Comparison of ENCODE assay signal across 12 cellular contexts in the genomic region with DNA sequence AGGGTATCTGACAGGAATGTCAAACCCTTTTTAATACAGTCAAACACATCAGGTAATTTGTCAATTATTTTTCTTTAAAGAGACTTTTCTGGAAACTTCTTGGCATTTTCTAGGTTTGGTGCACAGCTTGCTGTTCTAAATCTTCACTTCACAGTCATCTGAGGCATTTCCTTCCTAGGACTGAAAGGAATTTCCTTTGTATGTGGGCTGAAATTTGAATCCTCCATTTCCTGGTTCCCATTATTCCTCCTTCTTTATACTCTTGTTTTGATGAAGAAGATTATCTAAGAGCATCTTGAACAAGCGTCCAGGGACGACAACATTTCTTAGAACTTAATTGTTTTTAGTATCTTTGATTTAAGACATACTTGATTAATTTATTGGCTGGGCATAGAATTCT. TPM values are rescaled to one million over a fixed set of nuclear protein-coding genes. Genes with fewer than 3 reads are reported as not detected.
DNase-seq lines count a peak whose midpoint lies in the region; ATAC-seq and TF ChIP-seq lines count a peak whose summit lies in the region.
"Had no signal": no experiment of that assay in that cellular context is flagged by ENCODE, and none has a peak within 500 bp of the region (broad histone marks: within the 10 kb centered on the region; RNA-seq: fewer than 3 reads in every experiment).

No MANE protein-coding gene starts in this region.

- H4K20me1 ChIP-seq in GM23338 (replicated peaks; ENCODE audit: insufficient read depth), result no peaks in the 10 kb centered on the region
- no peaks in the 10 kb centered on the region for H4K20me1 ChIP-seq in hepatocyte (ENCODE audit: insufficient read depth, poor library complexity, severe bottlenecking)

- WGBS in hepatocyte (ENCODE audit: low lambda C conversion rate, missing lambda C conversion rate), result 80% methylated on average over 2 of the region's 2 CpGs

- H3K36me3 Mint-ChIP-seq in GM23338 (ENCODE audit: low read depth), result peaks cover 35% of the 10 kb centered on the region; the same call in 2 of the 3 replicates
- peaks cover 34% of the 10 kb centered on the region for H3K36me3 Mint-ChIP-seq in WTC11
- H3K36me3 Mint-ChIP-seq: CD4-positive, alpha-beta memory T cell; naive B cell had no signal

- CTCF ChIA-PET in WTC11 (lab: Charles Lee), result no interaction called here

- H3K27ac Mint-ChIP-seq in GM23338, result peak overlapping the region; percentile 86
- peak overlapping the region; percentile 92 for H3K27ac Mint-ChIP-seq in WTC11
- H3K27ac Mint-ChIP-seq: CD4-positive, alpha-beta memory T cell; naive B cell had no signal

- H3K4me1 Mint-ChIP-seq in GM23338 (peaks cover 26% of the 10 kb centered on the region), WTC11 (peaks cover 33% of the 10 kb centered on the region)
- H3K4me1 Mint-ChIP-seq: CD4-positive, alpha-beta memory T cell; naive B cell had no signal

- peaks cover 2% of the 10 kb centered on the region for H3K27me3 Mint-ChIP-seq in GM23338 (ENCODE audit: insufficient read depth, low read depth, poor library complexity)
- no peaks in the 10 kb centered on the region for H3K27me3 Mint-ChIP-seq in WTC11 (ENCODE audit: low read depth)
- H3K27me3 Mint-ChIP-seq: naive B cell had no signal

- H3K9me2 ChIP-seq in GM23338 (ENCODE audit: insufficient read depth) (no peaks in the 10 kb centered on the region), hepatocyte (replicated peaks; ENCODE audit: insufficient read depth) (no peaks in the 10 kb centered on the region)

- H3K36me3 ChIP-seq in GM23338 (ENCODE audit: insufficient read depth) (0 out of 2 replicates have a peak, but pooled peaks cover 5% of the 10 kb centered on the region), hepatocyte (replicated peaks; ENCODE audit: insufficient read depth, low read depth) (no peaks in the 10 kb centered on the region), gastrocnemius medialis (no peaks in the 10 kb centered on the region)

- no peak overlapping the region; the same call in 1 of the 2 replicates for H3K4me2 ChIP-seq in GM23338
- H3K4me2 ChIP-seq in hepatocyte, result no peak overlapping the region

- H3K4me1 ChIP-seq in GM23338 (ENCODE audit: insufficient read depth) (peaks cover 16% of the 10 kb centered on the region), hepatocyte (ENCODE audit: insufficient read depth) (peaks cover 5% of the 10 kb centered on the region), gastrocnemius medialis (peaks cover 0 to 6% of the 10 kb centered on the region in 2 donors)

- in situ Hi-C loops in gastrocnemius medialis (cut with MboI; ENCODE audit: low sequenced_read_pairs in 4 of 4), result no loop called here

- POLR2A ChIA-PET in WTC11 (lab: Charles Lee), result no interaction called here

- intact Hi-C loops in gastrocnemius medialis (cut with DNase I; ENCODE audit: low total_unique reads), result no loop called here

- no peaks in the 10 kb centered on the region for H3K27me3 ChIP-seq in GM23338 (ENCODE audit: insufficient read depth)
- H3K27me3 ChIP-seq in hepatocyte, result no peaks in the 10 kb centered on the region
- no peaks in the 10 kb centered on the region for H3K27me3 ChIP-seq in gastrocnemius medialis

- H3K4me3 Mint-ChIP-seq in GM23338 (no peak overlapping the region), WTC11 (no peak overlapping the region)
- H3K4me3 Mint-ChIP-seq: CD4-positive, alpha-beta memory T cell; naive B cell had no signal

- TF ChIP-seq POLR2A in gastrocnemius medialis (IDR thresholded peaks at IDR 0.05), result no peak

- no peak for TF ChIP-seq CTCF in GM23338 (conservative IDR thresholded peaks at IDR 0.05; ENCODE audit: low read depth in 2 of 2)
- no peak for TF ChIP-seq CTCF in WTC11 (IDR thresholded peaks at IDR 0.05)
- TF ChIP-seq CTCF in hepatocyte (IDR thresholded peaks at IDR 0.05; ENCODE audit: poor library complexity), result no peak
- TF ChIP-seq CTCF in gastrocnemius medialis (IDR thresholded peaks at IDR 0.05 in 4 of 5, conservative IDR thresholded peaks at IDR 0.05 in 1 of 5), result no peak

- DNase-seq in GM23338 (ENCODE audit: low spot score) (peak; percentile 79), WTC11 (ENCODE audit: low spot score) (no peak), hepatocyte (ENCODE audit: low spot score) (no peak), gastrocnemius medialis (no peak), activated gamma-delta T cell (lab: John Stamatoyannopoulos, UW) (no peak), SIG-M5 (lab: John Stamatoyannopoulos, UW) (no peak)
- DNase-seq in activated CD4-positive, alpha-beta T cell treated with anti-CD3 and anti-CD28 coated beads, Interleukin-2, amount 50 U/mL, for 4 hours, result no peak
- DNase-seq: activated CD4-positive, CD25-positive, alpha-beta regulatory T cell; activated T-cell treated with anti-CD3 and anti-CD28 coated beads, Interleukin-2, amount 50 U/mL, for 1 hour; CD4-positive, alpha-beta memory T cell; naive B cell had no signal

- no peak overlapping the region for H3K4me3 ChIP-seq in GM23338
- no peak overlapping the region for H3K4me3 ChIP-seq in hepatocyte
- no peak overlapping the region for H3K4me3 ChIP-seq in gastrocnemius medialis

- H3F3A ChIP-seq in GM23338 (replicated peaks; ENCODE audit: low read depth), result no peaks in the 10 kb centered on the region

- H3K9me3 ChIP-seq in hepatocyte (ENCODE audit: low read depth), result no peaks in the 10 kb centered on the region
- no peaks in the 10 kb centered on the region for H3K9me3 ChIP-seq in gastrocnemius medialis

- peaks cover 9% of the 10 kb centered on the region; the same call in 1 of the 3 replicates for H3K9me3 Mint-ChIP-seq in GM23338
- H3K9me3 Mint-ChIP-seq in WTC11, result peaks cover 27% of the 10 kb centered on the region

- H2AFZ ChIP-seq in GM23338 (no peak overlapping the region), hepatocyte (no peak overlapping the region)

- H3K27ac ChIP-seq in GM23338 (ENCODE audit: low read depth), result peak overlapping the region; percentile 48
- peak overlapping the region; percentile 17 for H3K27ac ChIP-seq in hepatocyte
- H3K27ac ChIP-seq in gastrocnemius medialis, result peak overlapping the region; percentile 2 to 33 (median 20)

- peak; percentile 69 for ATAC-seq in GM23338
- peak; percentile 66 for ATAC-seq in WTC11
- ATAC-seq in gastrocnemius medialis, result no peak
- ATAC-seq in GM21423 (IDR thresholded peaks at IDR 0.05; ENCODE audit: unreplicated experiment), result no peak

- peaks cover 74% of the 10 kb centered on the region for H3K79me2 ChIP-seq in GM23338 (replicated peaks; ENCODE audit: insufficient read depth)
- H3K79me2 ChIP-seq in hepatocyte, result peaks cover 83% of the 10 kb centered on the region

TF ChIP-seq in GM23338, 12 proteins besides CTCF, POLR2A, EP300 and RAD21 (continues in another document):
- no peak for TF ChIP-seq EZH2phosphoT487 (IDR thresholded peaks at IDR 0.05; ENCODE audit: unreplicated experiment)
- TF ChIP-seq, protein P1, sequence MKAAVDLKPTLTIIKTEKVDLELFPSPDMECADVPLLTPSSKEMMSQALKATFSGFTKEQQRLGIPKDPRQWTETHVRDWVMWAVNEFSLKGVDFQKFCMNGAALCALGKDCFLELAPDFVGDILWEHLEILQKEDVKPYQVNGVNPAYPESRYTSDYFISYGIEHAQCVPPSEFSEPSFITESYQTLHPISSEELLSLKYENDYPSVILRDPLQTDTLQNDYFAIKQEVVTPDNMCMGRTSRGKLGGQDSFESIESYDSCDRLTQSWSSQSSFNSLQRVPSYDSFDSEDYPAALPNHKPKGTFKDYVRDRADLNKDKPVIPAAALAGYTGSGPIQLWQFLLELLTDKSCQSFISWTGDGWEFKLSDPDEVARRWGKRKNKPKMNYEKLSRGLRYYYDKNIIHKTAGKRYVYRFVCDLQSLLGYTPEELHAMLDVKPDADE (IDR thresholded peaks at IDR 0.05), result peak; percentile 21; the same call in 1 of the 2 replicates
- TF ChIP-seq POLR2AphosphoS5 (IDR thresholded peaks at IDR 0.05; ENCODE audit: low read depth), result no peak
- TF ChIP-seq ZNF114 (CRISPR knock-in tag; IDR thresholded peaks at IDR 0.05), result no peak
- no peak for TF ChIP-seq JUNB (IDR thresholded peaks at IDR 0.05; ENCODE audit: unreplicated experiment)
- TF ChIP-seq NANOG (IDR thresholded peaks at IDR 0.05; ENCODE audit: borderline replicate concordance), result peak; percentile 23; the same call in 1 of the 2 replicates
- no peak for TF ChIP-seq EZH2 (IDR thresholded peaks at IDR 0.05; ENCODE audit: low read depth, unreplicated experiment)
- no peak for TF ChIP-seq STAT1 (IDR thresholded peaks at IDR 0.05; ENCODE audit: unreplicated experiment)

TF ChIP-seq in WTC11, 78 proteins besides CTCF, POLR2A, EP300 and RAD21:
- no peak for TF ChIP-seq FOXP1 (CRISPR knock-in tag; IDR thresholded peaks at IDR 0.05; ENCODE audit: borderline replicate concordance)

RNA-seq across cellular contexts. Expression of a gene that starts 24.9 kb away (rescaled TPM):
- total RNA-seq in GM23338 (2014; rRNA removed; shearing (Covaris generic)), result 132 and 133 TPM in 2 replicates
- polyA plus RNA-seq in GM23338 (2016; fragmentation: Nextera tagmentation; extraction: Ambion mirVana) (762 and 842 TPM in 2 replicates), hepatocyte (333 and 406 TPM in 2 replicates)
- total RNA-seq in WTC11 (2021) (120 to 147 TPM (median 127 TPM) in 3 replicates), hepatocyte (207 and 219 TPM in 2 replicates), gastrocnemius medialis (10 to 100 TPM; 25.9 to 43.2 (median 32.3) TPM)
- total RNA-seq: CD4-positive, alpha-beta memory T cell had no signal

Comparison
In these comparisons a context has a peak if more than half of its experiments do, and no peak if none do; other contexts are left out.
1. ATAC-seq: peak in GM23338 (single experiment) and WTC11 (single experiment); none in gastrocnemius medialis (0 of 2) and GM21423 (single experiment).
2. Peak in every context shown above with its lines, with median percentiles within 50 percentile points of each other: H3K27ac ChIP-seq.